In genomic region chr1:53278294-53278693, GRCh38 we compare ENCODE assay signal across 8 cellular contexts. TPM values are rescaled to one million over a fixed set of nuclear protein-coding genes. Genes with fewer than 3 reads are reported as not detected.
DNase-seq lines count a peak whose midpoint lies in the region; ATAC-seq and TF ChIP-seq lines count a peak whose summit lies in the region.

No MANE protein-coding gene starts in this region.

- TF ChIP-seq CTCF in OCI-LY1 (IDR thresholded peaks at IDR 0.05; ENCODE audit: low read length) (peak; percentile 96), esophagus squamous epithelium (IDR thresholded peaks at IDR 0.05) (peak; percentile 81 to 86 (median 84)), omental fat pad (IDR thresholded peaks at IDR 0.05) (peak in 1 of 3 donors; percentile 80), tibial artery (IDR thresholded peaks at IDR 0.05) (peak; percentile 94 to 97)

- intact Hi-C loops in esophagus squamous epithelium (cut with DNase I) (no loop called here), tibial artery (cut with DNase I; ENCODE audit: low total_unique reads) (loop anchor here (1.0 kb wide), 1 partner anchor 116 kb away; no protein-coding TSS in a partner anchor)

- no peaks in the 10 kb centered on the region for H3K9me2 ChIP-seq in OCI-LY1 (ENCODE audit: low read depth, low read length)

- TF ChIP-seq POLR2A in esophagus squamous epithelium (IDR thresholded peaks at IDR 0.05): no peak

- no peaks in the 10 kb centered on the region for H4K20me1 ChIP-seq in OCI-LY1 (ENCODE audit: insufficient read depth, low read length)

- ATAC-seq in omental fat pad (ENCODE audit: low FRiP score) (no peak), GM21717 (IDR thresholded peaks at IDR 0.05; ENCODE audit: unreplicated experiment) (no peak)

- DNase-seq in activated gamma-delta T cell treated with Interleukin-2 at 50 U/mL for 16 hours (peak; percentile 78), activated gamma-delta T cell (lab: John Stamatoyannopoulos, UW) (no peak), activated T-cell treated with anti-CD3 and anti-CD28 coated beads for 4 hours (peak; percentile 68), esophagus squamous epithelium (lab: John Stamatoyannopoulos, UW) (no peak), omental fat pad (ENCODE audit: low spot score) (peak; percentile 79), tibial artery (peak; percentile 46 to 74)

- no peak overlapping the region for H2AFZ ChIP-seq in OCI-LY1 (ENCODE audit: low read length)

- no peak overlapping the region for H3K9ac ChIP-seq in OCI-LY1 (ENCODE audit: low read length)

- no peaks in the 10 kb centered on the region for H3F3A ChIP-seq in OCI-LY1 (ENCODE audit: insufficient read depth, low read length)

- no peak overlapping the region for H3K27ac ChIP-seq in OCI-LY1 (ENCODE audit: low read depth, low read length, poor library complexity, severe bottlenecking)
- H3K27ac ChIP-seq in esophagus squamous epithelium: no peak overlapping the region
- no peak overlapping the region for H3K27ac ChIP-seq in tibial artery

- no peaks in the 10 kb centered on the region for H3K4me1 ChIP-seq in OCI-LY1 (ENCODE audit: insufficient read depth, low read length, severe bottlenecking)
- peaks cover 5 to 23% (median 8%) of the 10 kb centered on the region in 3 donors for H3K4me1 ChIP-seq in esophagus squamous epithelium
- H3K4me1 ChIP-seq in tibial artery: no peaks in the 10 kb centered on the region

- WGBS in esophagus squamous epithelium, 2 donors: 18 to 23% methylated on average over 5 to 8 of the region's 8 CpGs

- H3K4me3 ChIP-seq in OCI-LY1 (ENCODE audit: low read depth, low read length, poor library complexity, severe bottlenecking) (no peak overlapping the region), esophagus squamous epithelium (no peak overlapping the region), tibial artery (no peak overlapping the region)

- H3K27me3 ChIP-seq in OCI-LY1 (ENCODE audit: insufficient read depth, low read length) (no peaks in the 10 kb centered on the region), esophagus squamous epithelium (no peaks in the 10 kb centered on the region), tibial artery (no peaks in the 10 kb centered on the region)

- H3K4me2 ChIP-seq in OCI-LY1 (ENCODE audit: low read length): no peak overlapping the region

- H3K36me3 ChIP-seq in OCI-LY1 (ENCODE audit: insufficient read depth, low read length): peaks cover 79% of the 10 kb centered on the region
- H3K36me3 ChIP-seq in esophagus squamous epithelium: peaks cover 0 to 36% (median 0%) of the 10 kb centered on the region in 3 donors
- H3K36me3 ChIP-seq in tibial artery: no peaks in the 10 kb centered on the region

- no peaks in the 10 kb centered on the region for H3K79me2 ChIP-seq in OCI-LY1 (ENCODE audit: insufficient read depth, low read length)

- H3K9me3 ChIP-seq in OCI-LY1 (ENCODE audit: low read length): no peaks in the 10 kb centered on the region
- no peaks in the 10 kb centered on the region for H3K9me3 ChIP-seq in esophagus squamous epithelium
- H3K9me3 ChIP-seq in tibial artery: no peaks in the 10 kb centered on the region

RNA-seq across cellular contexts. Expression of gene MAGOH, which starts 40.0 kb away (rescaled TPM):
- 10 to 100 TPM; 27.6 to 52.7 (median 41.8) TPM for total RNA-seq in esophagus squamous epithelium
- total RNA-seq in omental fat pad: 10 to 100 TPM; 20.3 to 46.7 (median 26.8) TPM

RNA-seq across cellular contexts. Expression of gene LRP8, which starts 49.6 kb away (rescaled TPM):
- total RNA-seq in esophagus squamous epithelium (10 to 100 TPM; 15.3 to 39.6 (median 18.8) TPM), omental fat pad (10 to 100 TPM in 1 of 4 donors, 1 to 10 TPM in 3; 1.6 to 22.0 (median 7.4) TPM)

RNA-seq across cellular contexts. Expression of gene CZIB, which starts 57.9 kb away (rescaled TPM):
- total RNA-seq in esophagus squamous epithelium (10 to 100 TPM; 18.7 to 42.9 (median 26.0) TPM), omental fat pad (10 to 100 TPM; 43.1 to 74.4 (median 62.3) TPM)

Comparison
In these comparisons a context has a peak if more than half of its experiments do, and no peak if none do; other contexts are left out.
1. DNase-seq: peak in activated gamma-delta T cell treated with Interleukin-2 at 50 U/mL for 16 hours (single experiment), activated T-cell treated with anti-CD3 and anti-CD28 coated beads for 4 hours (single experiment), omental fat pad (single experiment) and tibial artery (2 of 2); none in activated gamma-delta T cell (single experiment) and esophagus squamous epithelium (single experiment).